27 cellular contexts compared by ENCODE assay signal in the genomic region with DNA sequence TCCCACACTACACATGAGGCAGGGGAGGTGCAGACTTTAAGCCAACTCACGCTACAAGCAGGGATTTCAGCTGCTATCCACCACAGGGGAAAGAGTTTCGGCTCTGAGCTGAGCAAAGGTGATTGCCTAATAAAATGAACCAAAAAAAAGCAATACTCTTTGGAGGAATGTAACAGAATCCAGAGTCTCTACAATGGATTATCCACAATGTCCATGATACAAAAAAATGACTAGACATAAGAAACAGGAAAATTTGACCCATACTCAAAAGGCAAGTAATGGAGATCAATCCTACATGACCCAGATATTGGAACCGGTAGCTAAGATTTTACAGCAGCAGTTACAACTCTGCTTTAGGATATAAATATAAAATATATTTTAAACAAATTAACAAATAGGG. TPM values are rescaled to one million over a fixed set of nuclear protein-coding genes. Genes with fewer than 3 reads are reported as not detected.
DNase-seq lines count a peak whose midpoint lies in the region; ATAC-seq and TF ChIP-seq lines count a peak whose summit lies in the region.
"Had no signal": no experiment of that assay in that cellular context is flagged by ENCODE, and none has a peak within 500 bp of the region (broad histone marks: within the 10 kb centered on the region; RNA-seq: fewer than 3 reads in every experiment).

No MANE protein-coding gene starts in this region.

- H3K4me3 ChIP-seq in Panc1 (ENCODE audit: low read depth in 2 of 2, low read length in 2 of 2) = no peak overlapping the region
- H3K4me3 ChIP-seq: A549; BLaER1 treated with 17β-estradiol and CSF1 and Interleukin-3, amounts not matched to agents 10 nM and 100 nM; GM12878 had no signal

- H3K9me3 ChIP-seq in Panc1 (ENCODE audit: control insufficient read depth, insufficient read depth, low read depth, low read length) = no peaks in the 10 kb centered on the region

- no peak overlapping the region for H3K27ac ChIP-seq in Panc1 (ENCODE audit: low read length)
- H3K27ac ChIP-seq: 22Rv1; A549; BLaER1 treated with 17β-estradiol and CSF1 and Interleukin-3, amounts not matched to agents 10 nM and 100 nM; C4-2B had no signal

- no peaks in the 10 kb centered on the region for H3K4me1 ChIP-seq in Panc1 (ENCODE audit: control insufficient read depth, insufficient read depth, low read length)
- H3K4me1 ChIP-seq: A549, Caco-2 had no signal

- H3K27me3 Mint-ChIP-seq in activated naive CD4-positive, alpha-beta T cell treated with anti-CD3 and anti-CD28 coated beads, Interleukin-2, amount 50 U/mL, for 24 hours = no peaks in the 10 kb centered on the region
- peaks cover 19% of the 10 kb centered on the region for H3K27me3 Mint-ChIP-seq in endothelial cell (ENCODE audit: unreplicated experiment)
- H3K27me3 Mint-ChIP-seq: B cell; CD4-positive, alpha-beta T cell had no signal

- TF ChIP-seq CTCF in Panc1 (IDR thresholded peaks at IDR 0.05) (no peak), endothelial cell (IDR thresholded peaks at IDR 0.05; ENCODE audit: unreplicated experiment) (no peak)

- H3K36me3 ChIP-seq in Panc1 (ENCODE audit: control insufficient read depth, insufficient read depth, low read length) = no peaks in the 10 kb centered on the region

- intact Hi-C loops in Panc1 (cut with micrococcal nuclease; ENCODE audit: unreplicated experiment) = no loop called here

- H3K36me3 Mint-ChIP-seq in activated naive CD4-positive, alpha-beta T cell treated with anti-CD3 and anti-CD28 coated beads, Interleukin-2, amount 50 U/mL, for 24 hours = peaks cover 10% of the 10 kb centered on the region
- H3K36me3 Mint-ChIP-seq in endothelial cell (ENCODE audit: low read depth, unreplicated experiment) = peaks cover 32% of the 10 kb centered on the region

- POLR2A ChIA-PET in Panc1 (lab: Charles Lee) = no interaction called here

- TSS peak; percentile 57 for BruUV-seq in Panc1 (replicated peaks; lab: Mats Ljungman, UMichigan)

- CTCF ChIA-PET in Panc1 (lab: Charles Lee) = no interaction called here

- ATAC-seq in Panc1 (no peak), GM18520 (IDR thresholded peaks at IDR 0.05; ENCODE audit: unreplicated experiment) (no peak), GM21619 (IDR thresholded peaks at IDR 0.05; ENCODE audit: unreplicated experiment) (no peak)
- ATAC-seq: A549; CD8-positive, alpha-beta T cell; GM12878 had no signal

- H3K27me3 ChIP-seq in Panc1 (ENCODE audit: control insufficient read depth, insufficient read depth, low read length) = no peaks in the 10 kb centered on the region
- H3K27me3 ChIP-seq: BLaER1 treated with 17β-estradiol and CSF1 and Interleukin-3, amounts not matched to agents 10 nM and 100 nM had no signal

- in situ Hi-C loops in Panc1 (cut with HindIII; ENCODE audit: low pct_unique_long_range_greater_than_20kb, low sequenced_read_pairs) = no loop called here

- peak overlapping the region; percentile 17 for H3K27ac Mint-ChIP-seq in activated naive CD4-positive, alpha-beta T cell treated with anti-CD3 and anti-CD28 coated beads, Interleukin-2, amount 50 U/mL, for 24 hours
- no peak overlapping the region for H3K27ac Mint-ChIP-seq in endothelial cell (ENCODE audit: unreplicated experiment)
- H3K27ac Mint-ChIP-seq: B cell; CD4-positive, alpha-beta T cell; CD8-positive, alpha-beta T cell had no signal

- H3K4me1 Mint-ChIP-seq in activated naive CD4-positive, alpha-beta T cell treated with anti-CD3 and anti-CD28 coated beads, Interleukin-2, amount 50 U/mL, for 24 hours = no peaks in the 10 kb centered on the region
- no peaks in the 10 kb centered on the region for H3K4me1 Mint-ChIP-seq in endothelial cell (ENCODE audit: unreplicated experiment)
- H3K4me1 Mint-ChIP-seq: B cell had no signal

- H3K9me3 Mint-ChIP-seq in activated naive CD4-positive, alpha-beta T cell treated with anti-CD3 and anti-CD28 coated beads, Interleukin-2, amount 50 U/mL, for 24 hours = no peaks in the 10 kb centered on the region
- H3K9me3 Mint-ChIP-seq in endothelial cell (ENCODE audit: unreplicated experiment) = no peaks in the 10 kb centered on the region

- H3K4me3 Mint-ChIP-seq in activated naive CD4-positive, alpha-beta T cell treated with anti-CD3 and anti-CD28 coated beads, Interleukin-2, amount 50 U/mL, for 24 hours = no peak overlapping the region
- peak overlapping the region; percentile 56 for H3K4me3 Mint-ChIP-seq in endothelial cell (ENCODE audit: unreplicated experiment)
- H3K4me3 Mint-ChIP-seq: B cell; CD4-positive, alpha-beta T cell; CD8-positive, alpha-beta T cell had no signal

- DNase-seq in activated naive CD4-positive, alpha-beta T cell treated with Interleukin-2 at 50 U/mL for 16 hours = no peak
- DNase-seq in Panc1 (ENCODE audit: low read depth, low spot score) = no peak
- DNase-seq in endothelial cell (ENCODE audit: low spot score) = no peak
- DNase-seq: AML-193; Caco-2; CD4-positive, alpha-beta T cell; DMS 273 treated with DMSO at 0.1 percent for 48 hours; DMS153; DMS53; DMS79; DND-41; EL; GDM1 had no signal

RNA-seq across cellular contexts. Expression of gene TMEM204, which starts 19.0 kb away (rescaled TPM):
- total RNA-seq in Panc1 (2021; ENCODE audit: unreplicated experiment) (0.13 TPM), endothelial cell (ENCODE audit: unreplicated experiment) (66.3 TPM)
- polyA plus RNA-seq in Panc1 (2012; ENCODE audit: insufficient read length) = 0.48 TPM
- total RNA-seq: A172, Caco-2, Daoy, G401 had no signal
- polyA plus RNA-seq: A549 had no signal

RNA-seq across cellular contexts. Expression of gene TELO2, which starts 21.3 kb away (rescaled TPM):
- 65.4 TPM for total RNA-seq in Panc1 (2021; ENCODE audit: unreplicated experiment)
- polyA plus RNA-seq in Panc1 (2012; ENCODE audit: insufficient read length) = 48.9 TPM
- total RNA-seq in endothelial cell (ENCODE audit: unreplicated experiment) = 64.5 TPM

RNA-seq across cellular contexts. Expression of gene PTX4, which starts 25.8 kb away (rescaled TPM):
- not detected for total RNA-seq in Panc1 (2021; ENCODE audit: unreplicated experiment)
- not detected for polyA plus RNA-seq in Panc1 (2012; ENCODE audit: insufficient read length)
- 0.21 TPM for total RNA-seq in endothelial cell (ENCODE audit: unreplicated experiment)
- total RNA-seq: A172; B cell; Caco-2; CD4-positive, alpha-beta T cell; CD8-positive, alpha-beta T cell; Daoy; GM12878 had no signal
- polyA plus RNA-seq: A549, BJ, GM12878 had no signal

RNA-seq across cellular contexts. Expression of gene CLCN7, which starts 39.7 kb away (rescaled TPM):
- 179 TPM for total RNA-seq in Panc1 (2021; ENCODE audit: unreplicated experiment)
- polyA plus RNA-seq in Panc1 (2012; ENCODE audit: insufficient read length) = 190 TPM
- total RNA-seq in endothelial cell (ENCODE audit: unreplicated experiment) = 99.1 TPM

Comparison
In these comparisons a context has a peak if more than half of its experiments do, and no peak if none do; other contexts are left out.
1. RNA of gene TMEM204, which starts 19.0 kb away (total RNA-seq): 66.3 TPM in endothelial cell (single experiment); 0.13 TPM in Panc1 (single experiment); every median in the first group is over 10 times any median in the second.